ENCODE assay signal across 20 cellular contexts in genomic region chr15:59282515-59283337, GRCh38.
DNase-seq lines count a peak whose midpoint lies in the region; ATAC-seq, FAIRE-seq and TF ChIP-seq lines count a peak whose summit lies in the region.
"Had no signal": no experiment of that assay in that cellular context is flagged by ENCODE, and none has a peak within 500 bp of the region (broad histone marks: within the 10 kb centered on the region; RNA-seq: fewer than 3 reads in every experiment).

No MANE protein-coding gene starts in this region.

- no peaks in the 10 kb centered on the region for H3K27me3 ChIP-seq in tibial nerve
- H3K27me3 ChIP-seq: SJSA1, spleen had no signal

- CTCF ChIA-PET in activated CD8-positive, alpha-beta T cell treated with anti-CD3 and anti-CD28 coated beads, Interleukin-2, amount 10 ng/mL, durations not matched to agents 7 days and 5 days (lab: Charles Lee): no interaction called here
- CTCF ChIA-PET in activated CD8-positive, alpha-beta T cell treated with anti-CD3 and anti-CD28 coated beads for 36 hours (lab: Charles Lee): interaction anchor here (1.2 kb wide), 1 partner anchor 35 kb away, joined by 5 read pairs; no protein-coding TSS in a partner anchor
- CTCF ChIA-PET in WTC11 (lab: Charles Lee): no interaction called here

- no peak overlapping the region for H3K4me3 ChIP-seq in tibial nerve
- H3K4me3 ChIP-seq: SJSA1, spleen had no signal

- no peak overlapping the region for H3K4me3 Mint-ChIP-seq in activated CD8-positive, alpha-beta T cell treated with anti-CD3 and anti-CD28 coated beads, Interleukin-2, amount 10 ng/mL, durations not matched to agents 7 days and 5 days
- H3K4me3 Mint-ChIP-seq in activated CD8-positive, alpha-beta T cell treated with anti-CD3 and anti-CD28 coated beads for 36 hours: no peak overlapping the region
- no peak overlapping the region for H3K4me3 Mint-ChIP-seq in WTC11
- H3K4me3 Mint-ChIP-seq: CD8-positive, alpha-beta T cell; naive thymus-derived CD4-positive, alpha-beta T cell had no signal

- no peak for DNase-seq in activated CD8-positive, alpha-beta T cell treated with anti-CD3 and anti-CD28 coated beads, Interleukin-2, amount 10 ng/mL, durations not matched to agents 7 days and 5 days
- DNase-seq in activated CD8-positive, alpha-beta T cell treated with anti-CD3 and anti-CD28 coated beads for 36 hours: no peak
- DNase-seq in WTC11 (ENCODE audit: low spot score) (no peak), kidney tubule cell (ENCODE audit: low spot score) (peak; percentile 70), tibial nerve (ENCODE audit: low spot score in 2 of 2) (no peak), KBM-7 (no peak), HTR-8/SVneo (ENCODE audit: insufficient read length, low spot score) (no peak)
- DNase-seq: activated CD4-positive, alpha-beta T cell treated with anti-CD3 and anti-CD28 coated beads for 4 hours; CD8-positive, alpha-beta T cell; central memory CD4-positive, alpha-beta T cell; foreskin melanocyte; naive thymus-derived CD4-positive, alpha-beta T cell; NCI-H1436 treated with DMSO at 0.1 percent for 48 hours; NCI-H446; spleen; T1000 had no signal

- in situ Hi-C loops in KBM-7 (cut with MboI; ENCODE audit: low pct_unique_long_range_greater_than_20kb, low sequenced_read_pairs): no loop called here

- WGBS in tibial nerve, 2 donors: 78 to 85% methylated on average over 14 of the region's 14 CpGs

- no peak for FAIRE-seq in HTR-8/SVneo (lab: Jason Lieb, UNC)
- FAIRE-seq: endothelial cell of umbilical vein had no signal

- H3K9me3 Mint-ChIP-seq in activated CD8-positive, alpha-beta T cell treated with anti-CD3 and anti-CD28 coated beads, Interleukin-2, amount 10 ng/mL, durations not matched to agents 7 days and 5 days (ENCODE audit: insufficient read depth): no peaks in the 10 kb centered on the region
- H3K9me3 Mint-ChIP-seq in activated CD8-positive, alpha-beta T cell treated with anti-CD3 and anti-CD28 coated beads for 36 hours: no peaks in the 10 kb centered on the region
- no peaks in the 10 kb centered on the region for H3K9me3 Mint-ChIP-seq in WTC11
- H3K9me3 Mint-ChIP-seq: CD8-positive, alpha-beta T cell; naive thymus-derived CD4-positive, alpha-beta T cell had no signal

- no peak for TF ChIP-seq EP300 in tibial nerve (IDR thresholded peaks at IDR 0.05)

- H3K27ac ChIP-seq in tibial nerve: peak overlapping the region in 3 of 4 donors; percentile 17 to 65 (median 22)
- H3K27ac ChIP-seq: spleen had no signal

- peak overlapping the region; percentile 5 for H3K27ac Mint-ChIP-seq in activated CD8-positive, alpha-beta T cell treated with anti-CD3 and anti-CD28 coated beads, Interleukin-2, amount 10 ng/mL, durations not matched to agents 7 days and 5 days
- no peak overlapping the region for H3K27ac Mint-ChIP-seq in activated CD8-positive, alpha-beta T cell treated with anti-CD3 and anti-CD28 coated beads for 36 hours
- H3K27ac Mint-ChIP-seq in WTC11: no peak overlapping the region
- H3K27ac Mint-ChIP-seq: CD8-positive, alpha-beta T cell had no signal

- H3K27me3 Mint-ChIP-seq in activated CD8-positive, alpha-beta T cell treated with anti-CD3 and anti-CD28 coated beads, Interleukin-2, amount 10 ng/mL, durations not matched to agents 7 days and 5 days (ENCODE audit: low read depth): peaks cover 2% of the 10 kb centered on the region
- peaks cover 4% of the 10 kb centered on the region for H3K27me3 Mint-ChIP-seq in activated CD8-positive, alpha-beta T cell treated with anti-CD3 and anti-CD28 coated beads for 36 hours
- H3K27me3 Mint-ChIP-seq in WTC11 (ENCODE audit: low read depth): no peaks in the 10 kb centered on the region
- H3K27me3 Mint-ChIP-seq: progenitor cell of endocrine pancreas had no signal

- H3K36me3 ChIP-seq in tibial nerve: no peaks in the 10 kb centered on the region
- H3K36me3 ChIP-seq: SJSA1, spleen had no signal

- peaks cover 0 to 27% (median 14%) of the 10 kb centered on the region in 4 donors for H3K4me1 ChIP-seq in tibial nerve

- POLR2A ChIA-PET in activated CD8-positive, alpha-beta T cell treated with anti-CD3 and anti-CD28 coated beads, Interleukin-2, amount 10 ng/mL, durations not matched to agents 7 days and 5 days (lab: Charles Lee): no interaction called here
- POLR2A ChIA-PET in activated CD8-positive, alpha-beta T cell treated with anti-CD3 and anti-CD28 coated beads for 36 hours (lab: Charles Lee): no interaction called here
- POLR2A ChIA-PET in WTC11 (lab: Charles Lee): no interaction called here

- intact Hi-C loops in activated CD8-positive, alpha-beta T cell treated with anti-CD3 and anti-CD28 coated beads for 36 hours (cut with micrococcal nuclease): no loop called here

- no peak for TF ChIP-seq CTCF in activated CD8-positive, alpha-beta T cell treated with anti-CD3 and anti-CD28 coated beads for 36 hours (IDR thresholded peaks at IDR 0.05)
- TF ChIP-seq CTCF in WTC11 (IDR thresholded peaks at IDR 0.05) (no peak), tibial nerve (IDR thresholded peaks at IDR 0.05) (no peak)

- H3K9me3 ChIP-seq in tibial nerve: no peaks in the 10 kb centered on the region
- H3K9me3 ChIP-seq: SJSA1, spleen had no signal

- no peak for TF ChIP-seq POLR2A in tibial nerve (IDR thresholded peaks at IDR 0.05)

- ATAC-seq in activated CD8-positive, alpha-beta T cell treated with anti-CD3 and anti-CD28 coated beads, Interleukin-2, amount 10 ng/mL, durations not matched to agents 7 days and 5 days: no peak
- no peak for ATAC-seq in activated CD8-positive, alpha-beta T cell treated with anti-CD3 and anti-CD28 coated beads for 36 hours
- ATAC-seq in WTC11 (no peak), HG03571 (IDR thresholded peaks at IDR 0.05; ENCODE audit: unreplicated experiment) (no peak)
- ATAC-seq: CD8-positive, alpha-beta T cell; naive thymus-derived CD4-positive, alpha-beta T cell had no signal

- peaks cover 4% of the 10 kb centered on the region for H3K36me3 Mint-ChIP-seq in activated CD8-positive, alpha-beta T cell treated with anti-CD3 and anti-CD28 coated beads, Interleukin-2, amount 10 ng/mL, durations not matched to agents 7 days and 5 days (ENCODE audit: low read depth)
- H3K36me3 Mint-ChIP-seq in activated CD8-positive, alpha-beta T cell treated with anti-CD3 and anti-CD28 coated beads for 36 hours (ENCODE audit: low read depth): no peaks in the 10 kb centered on the region
- H3K36me3 Mint-ChIP-seq in WTC11: no peaks in the 10 kb centered on the region
- H3K36me3 Mint-ChIP-seq: CD8-positive, alpha-beta T cell had no signal

- peaks cover 36% of the 10 kb centered on the region for H3K4me1 Mint-ChIP-seq in activated CD8-positive, alpha-beta T cell treated with anti-CD3 and anti-CD28 coated beads, Interleukin-2, amount 10 ng/mL, durations not matched to agents 7 days and 5 days (ENCODE audit: low read depth)
- H3K4me1 Mint-ChIP-seq in activated CD8-positive, alpha-beta T cell treated with anti-CD3 and anti-CD28 coated beads for 36 hours (ENCODE audit: low read depth): no peaks in the 10 kb centered on the region
- peaks cover 26% of the 10 kb centered on the region for H3K4me1 Mint-ChIP-seq in WTC11

TF ChIP-seq in WTC11, 78 proteins besides CTCF, POLR2A, EP300 and RAD21:
- TF ChIP-seq CREM (CRISPR knock-in tag; IDR thresholded peaks at IDR 0.05): no peak
- TF ChIP-seq RORB (CRISPR knock-in tag; IDR thresholded peaks at IDR 0.05): no peak
- TF ChIP-seq GTF2I (CRISPR knock-in tag; conservative IDR thresholded peaks at IDR 0.05): 0 out of 2 replicates have a peak, but pooled peaks have one; percentile 58
- no peak for TF ChIP-seq RELA (CRISPR knock-in tag; IDR thresholded peaks at IDR 0.05; ENCODE audit: borderline replicate concordance)
- TF ChIP-seq NFE2L1 (CRISPR knock-in tag; IDR thresholded peaks at IDR 0.05): no peak
- TF ChIP-seq ZNF121 (CRISPR knock-in tag; IDR thresholded peaks at IDR 0.05): 0 out of 2 replicates have a peak, but pooled peaks have one; percentile 32
